ENCODE assay signal across 1 cellular context in genomic region chr17:78706271-78706915, GRCh38.
A peak's percentile ranks its signal among the peaks of the same experiment; 100 is the strongest.
TF ChIP-seq lines count a peak whose summit lies in the region.

No MANE protein-coding gene starts in this region.

TF ChIP-seq in GM12878, 131 proteins besides CTCF, POLR2A, EP300 and RAD21 (continued from another document and continues in another):
- TF ChIP-seq ZBTB11 (CRISPR knock-in tag; IDR thresholded peaks at IDR 0.05) (no peak), BMI1 (IDR thresholded peaks at IDR 0.05; ENCODE audit: borderline replicate concordance) (peak; percentile 79), RFX5 (IDR thresholded peaks at IDR 0.05; ENCODE audit: low read depth, low read length) (no peak), CBX5 (IDR thresholded peaks at IDR 0.05; ENCODE audit: low read depth) (no peak), NR2C1 (IDR thresholded peaks at IDR 0.05) (no peak), PBX3 (IDR thresholded peaks at IDR 0.05; ENCODE audit: insufficient replicate concordance, low read depth, low read length) (peak; percentile 68), SP1 (IDR thresholded peaks at IDR 0.05; ENCODE audit: low read depth, low read length) (peak; percentile 91), IKZF1 (conservative IDR thresholded peaks at IDR 0.05) (peak; percentile 80), CREB1 (IDR thresholded peaks at IDR 0.05; ENCODE audit: low read depth) (peak; percentile 65; the same call in 1 of the 2 replicates), ATF3 (IDR thresholded peaks at IDR 0.05; ENCODE audit: borderline replicate concordance, extremely low read depth, low read depth, low read length) (no peak), BCL11A (IDR thresholded peaks at IDR 0.05; ENCODE audit: low read depth, low read length) (peak; percentile 99), SIN3A (IDR thresholded peaks at IDR 0.05; ENCODE audit: low read depth, low read length) (no peak), NRF1 (conservative IDR thresholded peaks at IDR 0.05; ENCODE audit: low read depth, low read length) (no peak), NBN (IDR thresholded peaks at IDR 0.05) (peak; percentile 88), EGR1 (IDR thresholded peaks at IDR 0.05; ENCODE audit: borderline replicate concordance in 1 of 2, low read depth in 2 of 2, low read length in 2 of 2) (no peak), FOXM1 (IDR thresholded peaks at IDR 0.05; ENCODE audit: low read depth, low read length) (peak; percentile 100), TCF12 (IDR thresholded peaks at IDR 0.05; ENCODE audit: low read depth, low read length) (peak; percentile 97), NFIC (IDR thresholded peaks at IDR 0.05; ENCODE audit: low read depth, low read length) (peak; percentile 95), PML (IDR thresholded peaks at IDR 0.05; ENCODE audit: low read length) (no peak), USF1 (IDR thresholded peaks at IDR 0.05; ENCODE audit: borderline replicate concordance, extremely low read length, insufficient read depth, low read depth, low read length) (no peak), ZNF592 (IDR thresholded peaks at IDR 0.05) (peak; percentile 53; the same call in 1 of the 2 replicates), REST (IDR thresholded peaks at IDR 0.05; ENCODE audit: low read depth, low read length) (no peak), ESRRA (IDR thresholded peaks at IDR 0.05; ENCODE audit: low read length) (no peak), NFXL1 (IDR thresholded peaks at IDR 0.05; ENCODE audit: borderline replicate concordance) (no peak), ZBTB33 (IDR thresholded peaks at IDR 0.05) (no peak), MYB (IDR thresholded peaks at IDR 0.05; ENCODE audit: borderline replicate concordance, low read depth, low read length) (no peak)
- TF ChIP-seq, protein P1, sequence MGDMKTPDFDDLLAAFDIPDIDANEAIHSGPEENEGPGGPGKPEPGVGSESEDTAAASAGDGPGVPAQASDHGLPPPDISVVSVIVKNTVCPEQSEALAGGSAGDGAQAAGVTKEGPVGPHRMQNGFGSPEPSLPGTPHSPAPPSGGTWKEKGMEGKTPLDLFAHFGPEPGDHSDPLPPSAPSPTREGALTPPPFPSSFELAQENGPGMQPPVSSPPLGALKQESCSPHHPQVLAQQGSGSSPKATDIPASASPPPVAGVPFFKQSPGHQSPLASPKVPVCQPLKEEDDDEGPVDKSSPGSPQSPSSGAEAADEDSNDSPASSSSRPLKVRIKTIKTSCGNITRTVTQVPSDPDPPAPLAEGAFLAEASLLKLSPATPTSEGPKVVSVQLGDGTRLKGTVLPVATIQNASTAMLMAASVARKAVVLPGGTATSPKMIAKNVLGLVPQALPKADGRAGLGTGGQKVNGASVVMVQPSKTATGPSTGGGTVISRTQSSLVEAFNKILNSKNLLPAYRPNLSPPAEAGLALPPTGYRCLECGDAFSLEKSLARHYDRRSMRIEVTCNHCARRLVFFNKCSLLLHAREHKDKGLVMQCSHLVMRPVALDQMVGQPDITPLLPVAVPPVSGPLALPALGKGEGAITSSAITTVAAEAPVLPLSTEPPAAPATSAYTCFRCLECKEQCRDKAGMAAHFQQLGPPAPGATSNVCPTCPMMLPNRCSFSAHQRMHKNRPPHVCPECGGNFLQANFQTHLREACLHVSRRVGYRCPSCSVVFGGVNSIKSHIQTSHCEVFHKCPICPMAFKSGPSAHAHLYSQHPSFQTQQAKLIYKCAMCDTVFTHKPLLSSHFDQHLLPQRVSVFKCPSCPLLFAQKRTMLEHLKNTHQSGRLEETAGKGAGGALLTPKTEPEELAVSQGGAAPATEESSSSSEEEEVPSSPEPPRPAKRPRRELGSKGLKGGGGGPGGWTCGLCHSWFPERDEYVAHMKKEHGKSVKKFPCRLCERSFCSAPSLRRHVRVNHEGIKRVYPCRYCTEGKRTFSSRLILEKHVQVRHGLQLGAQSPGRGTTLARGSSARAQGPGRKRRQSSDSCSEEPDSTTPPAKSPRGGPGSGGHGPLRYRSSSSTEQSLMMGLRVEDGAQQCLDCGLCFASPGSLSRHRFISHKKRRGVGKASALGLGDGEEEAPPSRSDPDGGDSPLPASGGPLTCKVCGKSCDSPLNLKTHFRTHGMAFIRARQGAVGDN (IDR thresholded peaks at IDR 0.05): peak; percentile 82; the same call in 1 of the 2 replicates
- TF ChIP-seq, protein P2, sequence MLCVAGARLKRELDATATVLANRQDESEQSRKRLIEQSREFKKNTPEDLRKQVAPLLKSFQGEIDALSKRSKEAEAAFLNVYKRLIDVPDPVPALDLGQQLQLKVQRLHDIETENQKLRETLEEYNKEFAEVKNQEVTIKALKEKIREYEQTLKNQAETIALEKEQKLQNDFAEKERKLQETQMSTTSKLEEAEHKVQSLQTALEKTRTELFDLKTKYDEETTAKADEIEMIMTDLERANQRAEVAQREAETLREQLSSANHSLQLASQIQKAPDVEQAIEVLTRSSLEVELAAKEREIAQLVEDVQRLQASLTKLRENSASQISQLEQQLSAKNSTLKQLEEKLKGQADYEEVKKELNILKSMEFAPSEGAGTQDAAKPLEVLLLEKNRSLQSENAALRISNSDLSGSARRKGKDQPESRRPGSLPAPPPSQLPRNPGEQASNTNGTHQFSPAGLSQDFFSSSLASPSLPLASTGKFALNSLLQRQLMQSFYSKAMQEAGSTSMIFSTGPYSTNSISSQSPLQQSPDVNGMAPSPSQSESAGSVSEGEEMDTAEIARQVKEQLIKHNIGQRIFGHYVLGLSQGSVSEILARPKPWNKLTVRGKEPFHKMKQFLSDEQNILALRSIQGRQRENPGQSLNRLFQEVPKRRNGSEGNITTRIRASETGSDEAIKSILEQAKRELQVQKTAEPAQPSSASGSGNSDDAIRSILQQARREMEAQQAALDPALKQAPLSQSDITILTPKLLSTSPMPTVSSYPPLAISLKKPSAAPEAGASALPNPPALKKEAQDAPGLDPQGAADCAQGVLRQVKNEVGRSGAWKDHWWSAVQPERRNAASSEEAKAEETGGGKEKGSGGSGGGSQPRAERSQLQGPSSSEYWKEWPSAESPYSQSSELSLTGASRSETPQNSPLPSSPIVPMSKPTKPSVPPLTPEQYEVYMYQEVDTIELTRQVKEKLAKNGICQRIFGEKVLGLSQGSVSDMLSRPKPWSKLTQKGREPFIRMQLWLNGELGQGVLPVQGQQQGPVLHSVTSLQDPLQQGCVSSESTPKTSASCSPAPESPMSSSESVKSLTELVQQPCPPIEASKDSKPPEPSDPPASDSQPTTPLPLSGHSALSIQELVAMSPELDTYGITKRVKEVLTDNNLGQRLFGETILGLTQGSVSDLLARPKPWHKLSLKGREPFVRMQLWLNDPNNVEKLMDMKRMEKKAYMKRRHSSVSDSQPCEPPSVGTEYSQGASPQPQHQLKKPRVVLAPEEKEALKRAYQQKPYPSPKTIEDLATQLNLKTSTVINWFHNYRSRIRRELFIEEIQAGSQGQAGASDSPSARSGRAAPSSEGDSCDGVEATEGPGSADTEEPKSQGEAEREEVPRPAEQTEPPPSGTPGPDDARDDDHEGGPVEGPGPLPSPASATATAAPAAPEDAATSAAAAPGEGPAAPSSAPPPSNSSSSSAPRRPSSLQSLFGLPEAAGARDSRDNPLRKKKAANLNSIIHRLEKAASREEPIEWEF (IDR thresholded peaks at IDR 0.05; ENCODE audit: insufficient replicate concordance, low read depth, low read length): no peak
